ENCODE assay signal across 14 cellular contexts in genomic region chr1:61391730-61392129, GRCh38.
"Had no signal": no experiment of that assay in that cellular context is flagged by ENCODE, and none has a peak within 500 bp of the region (broad histone marks: within the 10 kb centered on the region; RNA-seq: fewer than 3 reads in every experiment).

No MANE protein-coding gene starts in this region.

- H3K36me3 ChIP-seq: pancreas had no signal

- H3K27ac ChIP-seq: lower lobe of right lung, pancreas, suprapubic skin had no signal

- DNase-seq: activated CD4-positive, alpha-beta T cell treated with anti-CD3 and anti-CD28 coated beads for 1 hour; activated CD4-positive, alpha-beta T cell treated with anti-CD3 and anti-CD28 coated beads, Interleukin-2, amount 50 U/mL, for 48 hours; activated gamma-delta T cell treated with Interleukin-2 at 50 U/mL for 16 hours; activated naive CD8-positive, alpha-beta T cell treated with anti-CD3 and anti-CD28 coated beads for 36 hours; activated T-cell treated with anti-CD3 and anti-CD28 coated beads, Interleukin-2, amount 50 U/mL, for 72 hours; anterior cingulate cortex; lower lobe of right lung; midbrain; pancreas; stimulated activated CD4-positive, alpha-beta T cell treated with anti-CD3 and anti-CD28 coated beads, Interleukin-4, amount 100 ng/mL, for 1 hour; stimulated activated CD8-positive, alpha-beta memory T cell treated with anti-CD3 and anti-CD28 coated beads, Interleukin-4, amount 100 ng/mL, for 48 hours; stimulated activated naive CD8-positive, alpha-beta T cell treated with anti-CD3 and anti-CD28 coated beads, Interleukin-15, Interleukin-2, amounts not matched to agents 100 U/mL and 50 U/mL, for 24 hours had no signal

- H3K27me3 ChIP-seq: pancreas, suprapubic skin had no signal

- ATAC-seq: activated T-cell treated with anti-CD3 and anti-CD28 coated beads, Interleukin-2, amount 50 U/mL, for 72 hours; esophagus mucosa; lower lobe of right lung; pancreas; stimulated activated naive CD8-positive, alpha-beta T cell treated with anti-CD3 and anti-CD28 coated beads, Interleukin-15, Interleukin-2, amounts not matched to agents 100 U/mL and 50 U/mL, for 24 hours had no signal

- H3K4me3 ChIP-seq: lower lobe of right lung, pancreas, suprapubic skin had no signal

- H3K4me1 ChIP-seq: pancreas had no signal

- H3K9me3 ChIP-seq: pancreas had no signal
